In the genomic region with DNA sequence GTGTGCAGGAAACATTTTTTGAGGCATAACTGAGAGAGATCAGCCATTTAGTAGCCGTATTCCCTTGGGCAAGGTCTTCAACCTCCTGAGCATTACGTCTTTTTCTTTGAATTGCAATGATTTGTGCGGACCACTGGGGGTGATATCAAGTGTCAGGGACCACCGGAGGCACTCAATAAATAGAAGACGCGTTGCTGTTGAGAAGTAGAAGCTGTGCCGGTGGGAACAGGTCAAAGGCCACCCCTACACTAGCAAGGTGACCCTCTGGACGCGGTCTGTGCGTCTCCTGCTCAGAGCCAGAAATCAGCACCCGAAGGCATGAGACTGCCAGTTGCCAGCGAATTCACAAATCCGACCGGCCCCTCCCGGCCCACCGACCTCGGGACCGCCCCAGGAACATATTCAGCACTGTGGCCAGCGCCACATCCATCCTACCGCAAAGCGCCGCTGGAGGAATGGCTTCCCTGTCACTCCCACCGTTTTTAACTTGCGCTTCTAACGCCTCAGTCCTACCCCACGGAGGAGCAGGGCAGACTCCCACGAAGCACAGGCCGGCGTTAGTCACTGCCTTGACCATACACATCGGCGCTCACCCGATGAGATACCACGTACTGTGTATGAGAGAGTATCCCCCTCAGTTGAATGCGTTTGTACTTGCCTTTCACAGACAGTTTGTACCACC, we compare ENCODE assay signal across 10 cellular contexts. TPM values are rescaled to one million over a fixed set of nuclear protein-coding genes. Genes with fewer than 3 reads are reported as not detected.
DNase-seq lines count a peak whose midpoint lies in the region; ATAC-seq, FAIRE-seq and TF ChIP-seq lines count a peak whose summit lies in the region.
"Had no signal": no experiment of that assay in that cellular context is flagged by ENCODE, and none has a peak within 500 bp of the region (broad histone marks: within the 10 kb centered on the region; RNA-seq: fewer than 3 reads in every experiment).

No MANE protein-coding gene starts in this region.

- no peak for TF ChIP-seq POLR2A in HepG2 (IDR thresholded peaks at IDR 0.05; ENCODE audit: insufficient read depth in 1 of 2, low read depth in 2 of 2, low read length in 2 of 2)

- no peaks in the 10 kb centered on the region for H3K79me2 ChIP-seq in HepG2 (ENCODE audit: insufficient read depth, low read length)

- WGBS in HepG2 (ENCODE audit: low lambda C conversion rate), result 17% methylated on average over 25 of the region's 34 CpGs

- CTCF ChIA-PET in HepG2 (lab: Yijun Ruan, JAX; ENCODE audit: low intra/inter-chr PET ratio, low total read pairs), result no interaction called here

- intact Hi-C loops in HepG2 (cut with micrococcal nuclease; ENCODE audit: unreplicated experiment), result no loop called here

- TF ChIP-seq CTCF in bronchial epithelial cell (IDR thresholded peaks at IDR 0.05; ENCODE audit: insufficient read depth, low read length, severe bottlenecking), result no peak
- no peak for TF ChIP-seq CTCF in HepG2 (CRISPR knock-in tag; IDR thresholded peaks at IDR 0.05)

- H3K9ac ChIP-seq in HepG2 (ENCODE audit: insufficient read depth, low read depth, low read length), result no peak overlapping the region

- FAIRE-seq in bronchial epithelial cell (lab: Jason Lieb, UNC) (no peak), HepG2 (lab: Jason Lieb, UNC) (no peak)

- H3K4me3 ChIP-seq in bronchial epithelial cell (ENCODE audit: low read depth, low read length), result no peak overlapping the region
- no peak overlapping the region for H3K4me3 ChIP-seq in HepG2 (replicated peaks in 1 of 3; ENCODE audit: insufficient read depth in 1 of 3, low read depth in 2 of 3, low read length in 3 of 3)
- H3K4me3 ChIP-seq: esophagus muscularis mucosa had no signal

- DNase-seq in AG08396 (ENCODE audit: low spot score) (peak; percentile 53), HK-2 (ENCODE audit: unreplicated experiment) (peak; percentile 29), bronchial epithelial cell (ENCODE audit: low read depth) (peak; percentile 12), HepG2 (ENCODE audit: low spot score) (no peak), NCI-H187 (lab: John Stamatoyannopoulos, UW) (no peak), SW480 (ENCODE audit: low spot score) (no peak)

- in situ Hi-C loops in HepG2 (cut with HindIII; ENCODE audit: extremely low pct_ligation_motif_present, low pct_unique_long_range_greater_than_20kb), result no loop called here

- no peaks in the 10 kb centered on the region; the same call in 1 of the 2 replicates for H4K20me1 ChIP-seq in HepG2 (ENCODE audit: insufficient read depth, low read length)

- POLR2A ChIA-PET in HepG2 (lab: Yijun Ruan, JAX), result no interaction called here

- H2AFZ ChIP-seq in HepG2 (ENCODE audit: low read length), result no peak overlapping the region

- BruUV-seq in HepG2 (replicated peaks; lab: Mats Ljungman, UMichigan), result no TSS peak

- TF ChIP-seq RAD21 in HepG2 (CRISPR knock-in tag; IDR thresholded peaks at IDR 0.05), result no peak

- peak; percentile 91 for ATAC-seq in HepG2
- ATAC-seq in HG02571 (IDR thresholded peaks at IDR 0.05; ENCODE audit: unreplicated experiment), result no peak
- no peak for ATAC-seq in GM21423 (IDR thresholded peaks at IDR 0.05; ENCODE audit: unreplicated experiment)

- peak overlapping the region; percentile 36; the same call in 1 of the 2 replicates for H3K4me2 ChIP-seq in HepG2 (ENCODE audit: low read depth, low read length)

- TF ChIP-seq EP300 in HepG2 (IDR thresholded peaks at IDR 0.05; ENCODE audit: low read depth in 2 of 2, low read length in 2 of 2) (no peak), HepG2 (CRISPR knock-in tag; IDR thresholded peaks at IDR 0.05; ENCODE audit: borderline replicate concordance) (no peak)

- H3K36me3 ChIP-seq in bronchial epithelial cell (ENCODE audit: control insufficient read depth, insufficient read depth, low read length), result no peaks in the 10 kb centered on the region
- H3K36me3 ChIP-seq in HepG2 (replicated peaks in 1 of 2; ENCODE audit: control insufficient read depth in 1 of 2, insufficient read depth in 2 of 2, low read length in 2 of 2), result no peaks in the 10 kb centered on the region
- H3K36me3 ChIP-seq: esophagus muscularis mucosa had no signal

- peaks cover 40% of the 10 kb centered on the region for H3K27me3 ChIP-seq in bronchial epithelial cell (ENCODE audit: control insufficient read depth, insufficient read depth, low read length)
- peaks cover 3 to 16% of the 10 kb centered on the region in 2 experiments; a peak in 4 of 5 replicates for H3K27me3 ChIP-seq in HepG2 (ENCODE audit: control insufficient read depth in 1 of 2, insufficient read depth in 2 of 2, low read length in 2 of 2)

- no peak overlapping the region for H3K27ac ChIP-seq in HepG2 (ENCODE audit: extremely low read length, insufficient read depth, low read length)
- H3K27ac ChIP-seq: esophagus muscularis mucosa had no signal

- no peaks in the 10 kb centered on the region for H3K9me3 ChIP-seq in HepG2 (ENCODE audit: low read length)
- H3K9me3 ChIP-seq: esophagus muscularis mucosa had no signal

- peaks cover 6% of the 10 kb centered on the region for H3K4me1 ChIP-seq in HepG2 (ENCODE audit: insufficient read depth, low read length)

TF ChIP-seq in HepG2, 621 proteins besides CTCF, POLR2A, EP300 and RAD21 (continues in another document):
- no peak for TF ChIP-seq CREB1 (IDR thresholded peaks at IDR 0.05)
- no peak for TF ChIP-seq CREB1 (CRISPR knock-in tag; IDR thresholded peaks at IDR 0.05)
- TF ChIP-seq NKX3-1 (CRISPR knock-in tag; IDR thresholded peaks at IDR 0.05), result 0 out of 2 replicates have a peak, but pooled peaks have one; percentile 39
- TF ChIP-seq MXI1 (IDR thresholded peaks at IDR 0.05; ENCODE audit: borderline replicate concordance, low read depth, low read length), result no peak
- TF ChIP-seq, protein P1, sequence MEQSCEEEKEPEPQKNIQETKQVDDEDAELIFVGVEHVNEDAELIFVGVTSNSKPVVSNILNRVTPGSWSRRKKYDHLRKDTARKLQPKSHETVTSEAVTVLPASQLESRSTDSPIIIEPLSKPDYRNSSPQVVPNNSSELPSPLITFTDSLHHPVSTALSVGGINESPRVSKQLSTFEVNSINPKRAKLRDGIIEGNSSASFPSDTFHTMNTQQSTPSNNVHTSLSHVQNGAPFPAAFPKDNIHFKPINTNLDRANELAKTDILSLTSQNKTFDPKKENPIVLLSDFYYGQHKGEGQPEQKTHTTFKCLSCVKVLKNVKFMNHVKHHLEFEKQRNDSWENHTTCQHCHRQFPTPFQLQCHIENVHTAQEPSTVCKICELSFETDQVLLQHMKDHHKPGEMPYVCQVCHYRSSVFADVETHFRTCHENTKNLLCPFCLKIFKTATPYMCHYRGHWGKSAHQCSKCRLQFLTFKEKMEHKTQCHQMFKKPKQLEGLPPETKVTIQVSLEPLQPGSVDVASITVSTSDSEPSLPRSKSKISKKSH (CRISPR knock-in tag; IDR thresholded peaks at IDR 0.05; ENCODE audit: borderline replicate concordance), result 0 out of 2 replicates have a peak, but pooled peaks have one; percentile 58
- peak; percentile 28 for TF ChIP-seq ZNF883 (CRISPR knock-in tag; IDR thresholded peaks at IDR 0.05; ENCODE audit: not compliant biosample characterization)
- TF ChIP-seq, protein P2, sequence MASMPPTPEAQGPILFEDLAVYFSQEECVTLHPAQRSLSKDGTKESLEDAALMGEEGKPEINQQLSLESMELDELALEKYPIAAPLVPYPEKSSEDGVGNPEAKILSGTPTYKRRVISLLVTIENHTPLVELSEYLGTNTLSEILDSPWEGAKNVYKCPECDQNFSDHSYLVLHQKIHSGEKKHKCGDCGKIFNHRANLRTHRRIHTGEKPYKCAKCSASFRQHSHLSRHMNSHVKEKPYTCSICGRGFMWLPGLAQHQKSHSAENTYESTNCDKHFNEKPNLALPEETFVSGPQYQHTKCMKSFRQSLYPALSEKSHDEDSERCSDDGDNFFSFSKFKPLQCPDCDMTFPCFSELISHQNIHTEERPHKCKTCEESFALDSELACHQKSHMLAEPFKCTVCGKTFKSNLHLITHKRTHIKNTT (CRISPR knock-in tag; IDR thresholded peaks at IDR 0.05), result no peak
- 0 out of 2 replicates have a peak, but pooled peaks have one; percentile 27 for TF ChIP-seq EEA1 (CRISPR knock-in tag; IDR thresholded peaks at IDR 0.05; ENCODE audit: borderline replicate concordance)
- TF ChIP-seq ZNF12 (CRISPR knock-in tag; IDR thresholded peaks at IDR 0.05), result peak; percentile 52; the same call in 1 of the 2 replicates
- TF ChIP-seq IRX3 (CRISPR knock-in tag; IDR thresholded peaks at IDR 0.05; ENCODE audit: borderline replicate concordance, low read depth), result 0 out of 2 replicates have a peak, but pooled peaks have one; percentile 34
- peak; percentile 35; the same call in 1 of the 2 replicates for TF ChIP-seq SAP130 (CRISPR knock-in tag; IDR thresholded peaks at IDR 0.05; ENCODE audit: low read depth)

RNA-seq across cellular contexts. Expression of gene GHSR, which starts 1.4 kb away (rescaled TPM):
- total RNA-seq in bronchial epithelial cell (not detected in 2 replicates), HepG2 (2016; rRNA removed; fragmentation: Illumina TruSeq; extraction: Trizol) (not detected in 2 replicates)
- not detected in 2 replicates for total RNA-seq in HepG2 (2016; cell fraction: cytosol; rRNA removed; fragmentation: Illumina TruSeq; extraction: Trizol; ENCODE audit: low read depth)
- not detected in 2 replicates for total RNA-seq in HepG2 (2016; cell fraction: insoluble cytoplasmic fraction; rRNA removed; fragmentation: Illumina TruSeq; extraction: Trizol)
- total RNA-seq in HepG2 (2016; cell fraction: membrane; rRNA removed; fragmentation: Illumina TruSeq; extraction: Trizol), result not detected in 2 replicates
- not detected in 2 replicates for total RNA-seq in HepG2 (2016; cell fraction: nucleus; rRNA removed; fragmentation: Illumina TruSeq; extraction: Trizol)
- not detected in 2 replicates for polyA plus RNA-seq in HepG2 (2011; rRNA removed)
- polyA plus RNA-seq in HepG2 (2011; cell fraction: cytosol; rRNA removed), result not detected in 2 replicates
- polyA plus RNA-seq in HepG2 (2011; cell fraction: nucleus; rRNA removed), result not detected in 2 replicates
- not detected in 2 replicates for polyA plus RNA-seq in HepG2 (2012)
- polyA plus RNA-seq in HepG2 (2016; cell fraction: cytosol; fragmentation: Illumina TruSeq; extraction: Trizol; ENCODE audit: low read depth), result not detected in 2 replicates
- not detected in 2 replicates for polyA plus RNA-seq in HepG2 (2016; cell fraction: insoluble cytoplasmic fraction; fragmentation: Illumina TruSeq; extraction: Trizol; ENCODE audit: low read depth)
- polyA plus RNA-seq in HepG2 (2016; cell fraction: membrane; fragmentation: Illumina TruSeq; extraction: Trizol; ENCODE audit: low read depth), result not detected in 2 replicates
- not detected in 2 replicates for polyA plus RNA-seq in HepG2 (2016; cell fraction: nucleus; fragmentation: Illumina TruSeq; extraction: Trizol; ENCODE audit: insufficient read depth, low read depth)
- polyA minus RNA-seq in HepG2 (2011; rRNA and poly(A)+ RNA removed; ENCODE audit: low replicate concordance), result not detected in 2 replicates
- polyA minus RNA-seq in HepG2 (2011; cell fraction: cytosol; rRNA and poly(A)+ RNA removed), result not detected in 2 replicates
- polyA minus RNA-seq in HepG2 (2011; cell fraction: nucleus; rRNA and poly(A)+ RNA removed), result not detected in 2 replicates
- total RNA-seq: esophagus muscularis mucosa, T-cell had no signal

Comparison
In these comparisons a context has a peak if more than half of its experiments do, and no peak if none do; other contexts are left out.
1. DNase-seq: peak in AG08396 (single experiment), HK-2 (single experiment) and bronchial epithelial cell (single experiment); none in HepG2 (single experiment), NCI-H187 (0 of 2) and SW480 (single experiment).